In genomic region chr11:69834251-69834650, GRCh38 we compare ENCODE assay signal across 31 cellular contexts. TPM values are rescaled to one million over a fixed set of nuclear protein-coding genes. Genes with fewer than 3 reads are reported as not detected.
"Had no signal": no experiment of that assay in that cellular context is flagged by ENCODE, and none has a peak within 500 bp of the region (broad histone marks: within the 10 kb centered on the region; RNA-seq: fewer than 3 reads in every experiment).

No MANE protein-coding gene starts in this region.

- H3K4me2 ChIP-seq: smooth muscle cell had no signal

- H3K9me3 ChIP-seq: left ventricle myocardium inferior, neutrophil, sigmoid colon, testis, vagina had no signal

- H3K36me3 ChIP-seq: left ventricle myocardium inferior, neutrophil, sigmoid colon, vagina had no signal

- H3K4me3 ChIP-seq: left ventricle myocardium inferior, sigmoid colon, smooth muscle cell, testis, vagina had no signal

- H3K27me3 ChIP-seq: testis, vagina had no signal

- H3K9ac ChIP-seq: parathyroid adenoma had no signal

- DNase-seq: activated CD4-positive, alpha-beta T cell treated with anti-CD3 and anti-CD28 coated beads, Interleukin-2, amount 50 U/mL, for 4 hours; activated gamma-delta T cell treated with Interleukin-2 at 50 U/mL for 16 hours; activated T-cell treated with anti-CD3 and anti-CD28 coated beads for 4 hours; dermis blood vessel endothelial cell; effector CD8-positive, alpha-beta T cell; foreskin keratinocyte; immature natural killer cell; kidney glomerular epithelial cell; left ventricle myocardium inferior; stimulated activated CD4-positive, alpha-beta T cell treated with anti-CD3 and anti-CD28 coated beads, Interleukin-2, amount 100 ng/mL, for 48 hours; stimulated activated CD8-positive, alpha-beta memory T cell treated with anti-CD3 and anti-CD28 coated beads, Interleukin-4, amount 100 ng/mL, for 48 hours; stimulated activated naive B cell treated with anti-CD40 and anti-IgM and Interleukin-4, amounts not matched to agents 10 μg/mL and 1 μg/mL and 100 μg/mL, for 72 hours; T-helper 1 cell; T-helper 9 cell; testis; trophoblast cell had no signal

- H3K36me3 Mint-ChIP-seq: activated naive CD4-positive, alpha-beta T cell treated with anti-CD3 and anti-CD28 coated beads, Interleukin-2, amount 50 U/mL, for 24 hours; brain; immature natural killer cell; natural killer cell treated with Interleukin-12 subunit alpha and Interleukin-12 subunit beta and Interleukin-15 and Interleukin-18, amount 100 ng/mL, for 72 hours; stimulated activated naive B cell treated with anti-CD40 and anti-IgM and Interleukin-4, amounts not matched to agents 10 μg/mL and 1 μg/mL and 100 μg/mL, for 72 hours had no signal

- H3K79me2 ChIP-seq: parathyroid adenoma had no signal

- H3K27ac ChIP-seq: foreskin keratinocyte, left ventricle myocardium inferior, neutrophil, parathyroid adenoma, sigmoid colon, testis, vagina had no signal

- H2AFZ ChIP-seq: parathyroid adenoma had no signal

- H3K9me3 Mint-ChIP-seq: activated naive CD4-positive, alpha-beta T cell treated with anti-CD3 and anti-CD28 coated beads, Interleukin-2, amount 50 U/mL, for 24 hours; immature natural killer cell; natural killer cell treated with Interleukin-12 subunit alpha and Interleukin-12 subunit beta and Interleukin-15 and Interleukin-18, amount 100 ng/mL, for 72 hours; stimulated activated naive B cell treated with anti-CD40 and anti-IgM and Interleukin-4, amounts not matched to agents 10 μg/mL and 1 μg/mL and 100 μg/mL, for 72 hours had no signal

- H3K4me1 Mint-ChIP-seq: stimulated activated naive B cell treated with anti-CD40 and anti-IgM and Interleukin-4, amounts not matched to agents 10 μg/mL and 1 μg/mL and 100 μg/mL, for 72 hours had no signal

- H3K4me3 Mint-ChIP-seq: activated naive CD4-positive, alpha-beta T cell treated with anti-CD3 and anti-CD28 coated beads, Interleukin-2, amount 50 U/mL, for 24 hours; brain; immature natural killer cell; natural killer cell treated with Interleukin-12 subunit alpha and Interleukin-12 subunit beta and Interleukin-15 and Interleukin-18, amount 100 ng/mL, for 72 hours; stimulated activated naive B cell treated with anti-CD40 and anti-IgM and Interleukin-4, amounts not matched to agents 10 μg/mL and 1 μg/mL and 100 μg/mL, for 72 hours had no signal

- H3K27ac Mint-ChIP-seq: activated naive CD4-positive, alpha-beta T cell treated with anti-CD3 and anti-CD28 coated beads, Interleukin-2, amount 50 U/mL, for 24 hours; brain; immature natural killer cell; natural killer cell treated with Interleukin-12 subunit alpha and Interleukin-12 subunit beta and Interleukin-15 and Interleukin-18, amount 100 ng/mL, for 72 hours; stimulated activated naive B cell treated with anti-CD40 and anti-IgM and Interleukin-4, amounts not matched to agents 10 μg/mL and 1 μg/mL and 100 μg/mL, for 72 hours had no signal

- ATAC-seq: foreskin keratinocyte; stimulated activated naive B cell treated with anti-CD40 and anti-IgM and Interleukin-4, amounts not matched to agents 10 μg/mL and 1 μg/mL and 100 μg/mL, for 72 hours had no signal

- H3K4me1 ChIP-seq: foreskin keratinocyte, left ventricle myocardium inferior, parathyroid adenoma, sigmoid colon, testis, vagina had no signal

RNA-seq across cellular contexts. Expression of gene FGF3, which starts 15.0 kb away (rescaled TPM):
- total RNA-seq: activated CD8-positive, alpha-beta memory T cell treated with anti-CD3 and anti-CD28 coated beads for 36 hours; aorta; cardiac septum; chondrocyte; dermis blood vessel endothelial cell; foreskin keratinocyte; glomerular endothelial cell; left ventricle myocardium inferior; natural killer cell treated with Interleukin-12 subunit alpha and Interleukin-12 subunit beta and Interleukin-15 and Interleukin-18, amount 100 ng/mL, for 72 hours; sigmoid colon; smooth muscle cell; vagina had no signal
- polyA plus RNA-seq: adipose tissue, aorta, esophagus, foreskin keratinocyte, immature natural killer cell, sigmoid colon, smooth muscle cell had no signal

RNA-seq across cellular contexts. Expression of gene FGF4, which starts 59.1 kb away (rescaled TPM):
- total RNA-seq: activated CD8-positive, alpha-beta memory T cell treated with anti-CD3 and anti-CD28 coated beads for 36 hours; aorta; cardiac septum; chondrocyte; dermis blood vessel endothelial cell; foreskin keratinocyte; glomerular endothelial cell; left ventricle myocardium inferior; natural killer cell treated with Interleukin-12 subunit alpha and Interleukin-12 subunit beta and Interleukin-15 and Interleukin-18, amount 100 ng/mL, for 72 hours; sigmoid colon; smooth muscle cell; vagina had no signal
- polyA plus RNA-seq: adipose tissue, esophagus, foreskin keratinocyte, immature natural killer cell, sigmoid colon, smooth muscle cell had no signal
